Comparison of ENCODE assay signal across 27 cellular contexts in genomic region chr20:50043573-50044352, GRCh38.
DNase-seq lines count a peak whose midpoint lies in the region; ATAC-seq and TF ChIP-seq lines count a peak whose summit lies in the region.
"Had no signal": no experiment of that assay in that cellular context is flagged by ENCODE, and none has a peak within 500 bp of the region (broad histone marks: within the 10 kb centered on the region; RNA-seq: fewer than 3 reads in every experiment).

No MANE protein-coding gene starts in this region.

- H3F3A ChIP-seq in Loucy (ENCODE audit: low read depth), result 0 out of 2 replicates have a peak, but pooled peaks cover 2% of the 10 kb centered on the region

- H3K36me3 ChIP-seq in Loucy (ENCODE audit: insufficient read depth, low read length) (no peaks in the 10 kb centered on the region), lower lobe of right lung (no peaks in the 10 kb centered on the region)
- H3K36me3 ChIP-seq: stomach, thyroid gland had no signal

- POLR2A ChIA-PET in WTC11 (lab: Charles Lee), result no interaction called here
- POLR2A ChIA-PET in activated CD4-positive, alpha-beta T cell treated with anti-CD3 and anti-CD28 coated beads, Interleukin-2, amount 10 ng/mL, durations not matched to agents 7 days and 5 days (lab: Charles Lee), result no interaction called here

- H3K9me2 ChIP-seq in Loucy (replicated peaks; ENCODE audit: low read depth, low read length), result no peaks in the 10 kb centered on the region

- TF ChIP-seq CTCF in Loucy (conservative IDR thresholded peaks at IDR 0.05; ENCODE audit: low read length) (peak; percentile 23; the same call in 1 of the 2 replicates), WTC11 (IDR thresholded peaks at IDR 0.05) (no peak), lower lobe of right lung (IDR thresholded peaks at IDR 0.05) (no peak)

- no peaks in the 10 kb centered on the region for H3K9me3 Mint-ChIP-seq in WTC11
- peaks cover 4% of the 10 kb centered on the region for H3K9me3 Mint-ChIP-seq in activated CD4-positive, alpha-beta T cell treated with anti-CD3 and anti-CD28 coated beads, Interleukin-2, amount 10 ng/mL, durations not matched to agents 7 days and 5 days
- H3K9me3 Mint-ChIP-seq: activated CD4-positive, alpha-beta memory T cell treated with anti-CD3 and anti-CD28 coated beads, Interleukin-2, amount 10 ng/mL, durations not matched to agents 7 days and 5 days; activated T-helper 17 cell treated with anti-CD3 and anti-CD28 coated beads, Interleukin-2, amount 50 U/mL, for 72 hours had no signal

- no peak overlapping the region for H3K4me2 ChIP-seq in Loucy (ENCODE audit: low read depth, low read length, poor library complexity, severe bottlenecking)
- H3K4me2 ChIP-seq: A549 had no signal

- H3K79me2 ChIP-seq in Loucy (ENCODE audit: insufficient read depth, low read length), result no peaks in the 10 kb centered on the region

- no peak overlapping the region for H3K4me3 Mint-ChIP-seq in WTC11
- H3K4me3 Mint-ChIP-seq in activated CD4-positive, alpha-beta T cell treated with anti-CD3 and anti-CD28 coated beads, Interleukin-2, amount 10 ng/mL, durations not matched to agents 7 days and 5 days, result no peak overlapping the region
- H3K4me3 Mint-ChIP-seq: activated CD4-positive, alpha-beta memory T cell treated with anti-CD3 and anti-CD28 coated beads, Interleukin-2, amount 10 ng/mL, durations not matched to agents 7 days and 5 days; activated naive CD8-positive, alpha-beta T cell; activated T-helper 17 cell treated with anti-CD3 and anti-CD28 coated beads, Interleukin-2, amount 50 U/mL, for 72 hours; naive thymus-derived CD4-positive, alpha-beta T cell had no signal

- peak; percentile 47 for DNase-seq in A172 (ENCODE audit: low spot score)
- no peak for DNase-seq in WTC11 (ENCODE audit: low spot score)
- no peak for DNase-seq in lower lobe of right lung
- DNase-seq in stimulated activated naive CD4-positive, alpha-beta T cell treated with Interleukin-2 at 50 U/mL for 16 hours (lab: John Stamatoyannopoulos, UW), result no peak
- no peak for DNase-seq in medulla oblongata (ENCODE audit: extremely low spot score)
- DNase-seq in activated CD4-positive, alpha-beta T cell treated with anti-CD3 and anti-CD28 coated beads, Interleukin-2, amount 10 ng/mL, durations not matched to agents 7 days and 5 days, result no peak
- DNase-seq in caudate nucleus (lab: John Stamatoyannopoulos, UW), result no peak
- DNase-seq: activated CD4-positive, alpha-beta memory T cell treated with anti-CD3 and anti-CD28 coated beads, Interleukin-2, amount 10 ng/mL, durations not matched to agents 7 days and 5 days; activated CD8-positive, alpha-beta memory T cell treated with anti-CD3 and anti-CD28 coated beads, Interleukin-2, amount 50 U/mL, for 48 hours; AML-193; aorta; cortex of kidney; hypothalamus; Karpas-422; midbrain; naive thymus-derived CD4-positive, alpha-beta T cell; occipital lobe; OCI-M1; stomach; T1000; thyroid gland had no signal

- no peaks in the 10 kb centered on the region for H3K36me3 Mint-ChIP-seq in WTC11
- H3K36me3 Mint-ChIP-seq in activated CD4-positive, alpha-beta T cell treated with anti-CD3 and anti-CD28 coated beads, Interleukin-2, amount 10 ng/mL, durations not matched to agents 7 days and 5 days (ENCODE audit: low read depth), result no peaks in the 10 kb centered on the region
- H3K36me3 Mint-ChIP-seq: naive thymus-derived CD4-positive, alpha-beta T cell had no signal

- no peaks in the 10 kb centered on the region for H4K20me1 ChIP-seq in Loucy (ENCODE audit: insufficient read depth, low read length, poor library complexity, severe bottlenecking)

- no peak overlapping the region for H3K9ac ChIP-seq in Loucy (ENCODE audit: low read depth, low read length, poor library complexity, severe bottlenecking)

- H2AFZ ChIP-seq in Loucy (ENCODE audit: low read length), result no peak overlapping the region

- H3K4me3 ChIP-seq in Loucy (ENCODE audit: low read length, poor library complexity, severe bottlenecking), result no peak overlapping the region
- H3K4me3 ChIP-seq in lower lobe of right lung, result no peak overlapping the region
- H3K4me3 ChIP-seq: A549, stomach, thyroid gland had no signal

- H3K4me1 ChIP-seq in Loucy (ENCODE audit: insufficient read depth, low read length, poor library complexity, severe bottlenecking) (peaks cover 32% of the 10 kb centered on the region), lower lobe of right lung (peaks cover 43% of the 10 kb centered on the region)

- H3K9me3 ChIP-seq in Loucy (ENCODE audit: insufficient read depth, low read depth, low read length) (no peaks in the 10 kb centered on the region), lower lobe of right lung (no peaks in the 10 kb centered on the region)
- H3K9me3 ChIP-seq: A549, stomach, thyroid gland had no signal

- ATAC-seq in WTC11 (no peak), lower lobe of right lung (no peak)
- ATAC-seq: activated CD4-positive, CD25-positive, alpha-beta regulatory T cell treated with anti-CD3 and anti-CD28 coated beads, Interleukin-2, amount 50 U/mL, for 24 hours; activated T-helper 17 cell treated with anti-CD3 and anti-CD28 coated beads, Interleukin-2, amount 50 U/mL, for 72 hours; left lobe of liver; naive thymus-derived CD4-positive, alpha-beta T cell had no signal

- intact Hi-C loops in lower lobe of right lung (cut with DNase I), result no loop called here

- H3K27me3 ChIP-seq in Loucy (ENCODE audit: insufficient read depth, low read length, poor library complexity, severe bottlenecking) (no peaks in the 10 kb centered on the region), lower lobe of right lung (ENCODE audit: low read depth) (no peaks in the 10 kb centered on the region)
- H3K27me3 ChIP-seq: stomach, thyroid gland had no signal

- no peaks in the 10 kb centered on the region for H3K27me3 Mint-ChIP-seq in WTC11 (ENCODE audit: low read depth)
- H3K27me3 Mint-ChIP-seq in activated CD4-positive, alpha-beta T cell treated with anti-CD3 and anti-CD28 coated beads, Interleukin-2, amount 10 ng/mL, durations not matched to agents 7 days and 5 days, result peaks cover 11% of the 10 kb centered on the region

- peak overlapping the region; percentile 36 for H3K27ac ChIP-seq in lower lobe of right lung
- H3K27ac ChIP-seq in caudate nucleus (ENCODE audit: low read depth, low read length), result no peak overlapping the region
- H3K27ac ChIP-seq: stomach, thyroid gland had no signal

- CTCF ChIA-PET in WTC11 (lab: Charles Lee), result interaction anchor here (1.3 kb wide), 2 partner anchors 28 to 64 kb away, joined by 6 read pairs; no protein-coding TSS in a partner anchor
- CTCF ChIA-PET in activated CD4-positive, alpha-beta T cell treated with anti-CD3 and anti-CD28 coated beads, Interleukin-2, amount 10 ng/mL, durations not matched to agents 7 days and 5 days (lab: Charles Lee), result interaction anchor here (0.7 kb wide), 1 partner anchor 13 kb away, joined by 3 read pairs; no protein-coding TSS in a partner anchor

- H3K4me1 Mint-ChIP-seq in WTC11, result peaks cover 19% of the 10 kb centered on the region
- H3K4me1 Mint-ChIP-seq in activated CD4-positive, alpha-beta T cell treated with anti-CD3 and anti-CD28 coated beads, Interleukin-2, amount 10 ng/mL, durations not matched to agents 7 days and 5 days, result peaks cover 10% of the 10 kb centered on the region
- H3K4me1 Mint-ChIP-seq: activated T-helper 17 cell treated with anti-CD3 and anti-CD28 coated beads, Interleukin-2, amount 50 U/mL, for 72 hours had no signal

- H3K27ac Mint-ChIP-seq in WTC11, result no peak overlapping the region
- no peak overlapping the region for H3K27ac Mint-ChIP-seq in activated CD4-positive, alpha-beta T cell treated with anti-CD3 and anti-CD28 coated beads, Interleukin-2, amount 10 ng/mL, durations not matched to agents 7 days and 5 days
- H3K27ac Mint-ChIP-seq: activated CD4-positive, alpha-beta memory T cell treated with anti-CD3 and anti-CD28 coated beads, Interleukin-2, amount 10 ng/mL, durations not matched to agents 7 days and 5 days; activated naive CD8-positive, alpha-beta T cell; activated T-helper 17 cell treated with anti-CD3 and anti-CD28 coated beads, Interleukin-2, amount 50 U/mL, for 72 hours; naive thymus-derived CD4-positive, alpha-beta T cell had no signal

TF ChIP-seq in WTC11, 78 proteins besides CTCF, POLR2A, EP300 and RAD21:
- TF ChIP-seq ZNF281 (CRISPR knock-in tag; IDR thresholded peaks at IDR 0.05), result no peak
- TF ChIP-seq FOXP1 (CRISPR knock-in tag; IDR thresholded peaks at IDR 0.05; ENCODE audit: borderline replicate concordance), result 0 out of 2 replicates have a peak, but pooled peaks have one; percentile 21
- no peak for TF ChIP-seq ZNF512 (CRISPR knock-in tag; IDR thresholded peaks at IDR 0.05; ENCODE audit: borderline replicate concordance)
- no peak for TF ChIP-seq ETV6 (CRISPR knock-in tag; IDR thresholded peaks at IDR 0.05)
